In genomic region chr15:74175271-74176191, GRCh38 we compare ENCODE assay signal across 1 cellular context.
TF ChIP-seq lines count a peak whose summit lies in the region.

No MANE protein-coding gene starts in this region.

TF ChIP-seq in A549, 52 proteins besides CTCF, POLR2A, EP300 and RAD21 (continued from another document):
- TF ChIP-seq USF2 (IDR thresholded peaks at IDR 0.05): no peak
- no peak for TF ChIP-seq MAX (IDR thresholded peaks at IDR 0.05)
TF ChIP-seq in A549: peak in this region for 2.
